Comparison of ENCODE assay signal across 1 cellular context in genomic region chr4:138736362-138736761, GRCh38.
A peak's percentile ranks its signal among the peaks of the same experiment; 100 is the strongest.
TF ChIP-seq lines count a peak whose summit lies in the region.

No MANE protein-coding gene starts in this region.

TF ChIP-seq in IMR-90, 13 proteins besides CTCF, POLR2A, EP300 and RAD21 (continued from another document):
- TF ChIP-seq FOS (IDR thresholded peaks at IDR 0.05; ENCODE audit: low read depth, low read length): peak; percentile 73
- no peak for TF ChIP-seq MXI1 (IDR thresholded peaks at IDR 0.05; ENCODE audit: borderline replicate concordance, low read depth, low read length)
- no peak for TF ChIP-seq RCOR1 (IDR thresholded peaks at IDR 0.05; ENCODE audit: insufficient replicate concordance, low read length)
